ENCODE assay signal across 17 cellular contexts in genomic region chr7:155222046-155222445, GRCh38.
"Had no signal": no experiment of that assay in that cellular context is flagged by ENCODE, and none has a peak within 500 bp of the region (broad histone marks: within the 10 kb centered on the region; RNA-seq: fewer than 3 reads in every experiment).

No MANE protein-coding gene starts in this region.

- H3K27ac ChIP-seq: esophagus squamous epithelium, heart left ventricle, ovary, thyroid gland, vagina had no signal

- H3K4me1 ChIP-seq: stomach, vagina had no signal

- ATAC-seq: activated CD8-positive, alpha-beta memory T cell treated with anti-CD3 and anti-CD28 coated beads, Interleukin-2, amount 10 ng/mL, durations not matched to agents 7 days and 5 days; activated T-cell treated with anti-CD3 and anti-CD28 coated beads, Interleukin-2, amount 50 U/mL, for 72 hours; heart left ventricle had no signal

- H3K4me3 ChIP-seq: esophagus squamous epithelium, heart left ventricle, ovary, stomach, thyroid gland, vagina had no signal

- H3K36me3 Mint-ChIP-seq: activated naive CD8-positive, alpha-beta T cell treated with anti-CD3 and anti-CD28 coated beads for 36 hours; memory B cell had no signal

- H3K4me1 Mint-ChIP-seq: memory B cell had no signal

- H3K9me3 ChIP-seq: esophagus squamous epithelium, heart left ventricle, ovary, stomach, thyroid gland, vagina had no signal

- H3K9me3 Mint-ChIP-seq: activated naive CD8-positive, alpha-beta T cell treated with anti-CD3 and anti-CD28 coated beads for 36 hours; activated T-cell treated with anti-CD3 and anti-CD28 coated beads, Interleukin-2, amount 50 U/mL, for 72 hours; memory B cell; T-helper 2 cell treated with Interferon-gamma antibody and Interleukin-4, amounts not matched to agents 5 μg/mL and 100 μg/mL, for 36 hours had no signal

- H3K27me3 Mint-ChIP-seq: activated naive CD8-positive, alpha-beta T cell treated with anti-CD3 and anti-CD28 coated beads for 36 hours had no signal

- FAIRE-seq: colon, frontal cortex had no signal

- H3K27ac Mint-ChIP-seq: activated CD8-positive, alpha-beta memory T cell treated with anti-CD3 and anti-CD28 coated beads, Interleukin-2, amount 10 ng/mL, durations not matched to agents 7 days and 5 days; activated naive CD8-positive, alpha-beta T cell treated with anti-CD3 and anti-CD28 coated beads for 36 hours; activated T-cell treated with anti-CD3 and anti-CD28 coated beads, Interleukin-2, amount 50 U/mL, for 72 hours; memory B cell; T-helper 2 cell treated with Interferon-gamma antibody and Interleukin-4, amounts not matched to agents 5 μg/mL and 100 μg/mL, for 36 hours had no signal

- H3K27me3 ChIP-seq: ovary, thyroid gland, vagina had no signal

- H3K4me3 Mint-ChIP-seq: activated CD8-positive, alpha-beta memory T cell treated with anti-CD3 and anti-CD28 coated beads, Interleukin-2, amount 10 ng/mL, durations not matched to agents 7 days and 5 days; activated naive CD8-positive, alpha-beta T cell treated with anti-CD3 and anti-CD28 coated beads for 36 hours; activated T-cell treated with anti-CD3 and anti-CD28 coated beads, Interleukin-2, amount 50 U/mL, for 72 hours; memory B cell; T-helper 2 cell treated with Interferon-gamma antibody and Interleukin-4, amounts not matched to agents 5 μg/mL and 100 μg/mL, for 36 hours had no signal

- DNase-seq: activated CD4-positive, alpha-beta T cell treated with anti-CD3 and anti-CD28 coated beads, Interleukin-2, amount 50 U/mL, for 48 hours; activated CD8-positive, alpha-beta memory T cell treated with anti-CD3 and anti-CD28 coated beads, Interleukin-2, amount 10 ng/mL, durations not matched to agents 7 days and 5 days; activated gamma-delta T cell treated with Interleukin-2 at 50 U/mL for 16 hours; activated naive CD8-positive, alpha-beta T cell treated with anti-CD3 and anti-CD28 coated beads for 36 hours; activated T-cell treated with anti-CD3 and anti-CD28 coated beads, Interleukin-2, amount 50 U/mL, for 72 hours; anterior cingulate cortex; esophagus squamous epithelium; heart left ventricle; ovary; stimulated activated CD4-positive, alpha-beta T cell treated with anti-CD3 and anti-CD28 coated beads, Interleukin-4, amount 100 ng/mL, for 24 hours; stomach; thyroid gland had no signal

- H3K36me3 ChIP-seq: esophagus squamous epithelium, heart left ventricle, ovary, stomach, thyroid gland, vagina had no signal
